14 cellular contexts compared by ENCODE assay signal in the genomic region with DNA sequence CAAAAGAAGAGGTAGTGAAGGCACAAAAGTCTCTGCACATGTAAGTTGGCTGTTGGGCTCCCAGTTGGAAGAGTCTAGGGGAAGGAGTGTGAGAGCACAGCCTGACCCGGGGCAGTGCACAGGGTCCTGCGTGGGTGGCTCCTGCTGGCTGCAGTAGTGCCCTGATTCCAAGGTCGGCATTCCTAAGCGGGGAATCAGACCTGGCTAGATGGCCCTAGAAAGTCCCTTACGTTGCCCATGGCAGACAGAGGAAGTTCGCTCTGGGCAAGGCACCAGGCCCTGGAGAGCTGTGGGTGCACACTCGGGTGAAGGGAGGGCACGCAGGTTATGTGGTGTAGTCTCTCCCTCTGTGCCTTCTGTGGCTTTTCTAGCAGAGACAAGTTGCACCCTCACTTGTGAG. TPM values are rescaled to one million over a fixed set of nuclear protein-coding genes. Genes with fewer than 3 reads are reported as not detected.
"Had no signal": no experiment of that assay in that cellular context is flagged by ENCODE, and none has a peak within 500 bp of the region (broad histone marks: within the 10 kb centered on the region; RNA-seq: fewer than 3 reads in every experiment).

No MANE protein-coding gene starts in this region.

- H3K27me3 ChIP-seq: dorsolateral prefrontal cortex, hepatocyte had no signal

- DNase-seq: activated CD4-positive, alpha-beta T cell treated with anti-CD3 and anti-CD28 coated beads, Interleukin-2, amount 10 ng/mL, durations not matched to agents 7 days and 5 days; activated naive CD4-positive, alpha-beta T cell treated with Interleukin-2 at 50 U/mL for 16 hours; aorta; dorsolateral prefrontal cortex; erythroblast; mesendoderm; occipital lobe; stimulated activated CD4-positive, alpha-beta T cell treated with anti-CD3 and anti-CD28 coated beads, Interleukin-12 subunit alpha, Interleukin-12 subunit beta, amount 100 ng/mL, for 4 hours; stimulated activated CD4-positive, alpha-beta T cell treated with anti-CD3 and anti-CD28 coated beads, Interleukin-2, amount 100 ng/mL, for 24 hours had no signal

- H3K27me3 Mint-ChIP-seq: activated CD4-positive, alpha-beta T cell treated with anti-CD3 and anti-CD28 coated beads, Interleukin-2, amount 10 ng/mL, durations not matched to agents 7 days and 5 days; activated T-helper 17 cell treated with anti-CD3 and anti-CD28 coated beads, Interleukin-2, amount 50 U/mL, for 72 hours had no signal

- H3K9me3 ChIP-seq: prostate gland had no signal

- H3K9me3 Mint-ChIP-seq: activated CD4-positive, alpha-beta T cell treated with anti-CD3 and anti-CD28 coated beads, Interleukin-2, amount 10 ng/mL, durations not matched to agents 7 days and 5 days; activated T-helper 17 cell treated with anti-CD3 and anti-CD28 coated beads, Interleukin-2, amount 50 U/mL, for 72 hours; nephron had no signal

- H3K4me3 ChIP-seq: dorsolateral prefrontal cortex, hepatocyte, prostate gland had no signal

- H3K79me2 ChIP-seq: hepatocyte had no signal

- H3K4me3 Mint-ChIP-seq: activated CD4-positive, alpha-beta T cell treated with anti-CD3 and anti-CD28 coated beads, Interleukin-2, amount 10 ng/mL, durations not matched to agents 7 days and 5 days; activated T-helper 17 cell treated with anti-CD3 and anti-CD28 coated beads, Interleukin-2, amount 50 U/mL, for 72 hours; nephron had no signal

- H3K4me2 ChIP-seq: hepatocyte had no signal

- H3K4me1 Mint-ChIP-seq: activated CD4-positive, alpha-beta T cell treated with anti-CD3 and anti-CD28 coated beads, Interleukin-2, amount 10 ng/mL, durations not matched to agents 7 days and 5 days; nephron had no signal

- H3K27ac ChIP-seq: hepatocyte, prostate gland had no signal

- ATAC-seq: activated T-helper 17 cell treated with anti-CD3 and anti-CD28 coated beads, Interleukin-2, amount 50 U/mL, for 72 hours had no signal

- H3K27ac Mint-ChIP-seq: activated CD4-positive, alpha-beta T cell treated with anti-CD3 and anti-CD28 coated beads, Interleukin-2, amount 10 ng/mL, durations not matched to agents 7 days and 5 days; nephron had no signal

- H2AFZ ChIP-seq: hepatocyte had no signal

- H3K4me1 ChIP-seq: prostate gland had no signal

RNA-seq across cellular contexts. Expression of gene SLC5A11, which starts 22.8 kb away (rescaled TPM):
- total RNA-seq: activated CD4-positive, alpha-beta T cell treated with anti-CD3 and anti-CD28 coated beads, Interleukin-2, amount 10 ng/mL, durations not matched to agents 7 days and 5 days; activated T-helper 17 cell treated with anti-CD3 and anti-CD28 coated beads, Interleukin-2, amount 50 U/mL, for 72 hours; aorta; occipital lobe; prostate gland; urinary bladder had no signal
